15 cellular contexts compared by ENCODE assay signal in genomic region chr6:6333498-6333897, GRCh38. TPM values are rescaled to one million over a fixed set of nuclear protein-coding genes. Genes with fewer than 3 reads are reported as not detected.
DNase-seq lines count a peak whose midpoint lies in the region; ATAC-seq and TF ChIP-seq lines count a peak whose summit lies in the region.
"Had no signal": no experiment of that assay in that cellular context is flagged by ENCODE, and none has a peak within 500 bp of the region (broad histone marks: within the 10 kb centered on the region; RNA-seq: fewer than 3 reads in every experiment).

No MANE protein-coding gene starts in this region.

- no peaks in the 10 kb centered on the region for H3K4me1 ChIP-seq in upper lobe of right lung

- POLR2A ChIA-PET in WTC11 (lab: Charles Lee): no interaction called here

- CTCF ChIA-PET in WTC11 (lab: Charles Lee): no interaction called here

- H3K36me3 ChIP-seq in upper lobe of right lung: no peaks in the 10 kb centered on the region
- H3K36me3 ChIP-seq: ovary had no signal

- ATAC-seq in WTC11 (no peak), upper lobe of right lung (no peak)
- ATAC-seq: mucosa of descending colon, T-cell had no signal

- DNase-seq in AG08395 (ENCODE audit: low spot score) (peak; percentile 48), RPMI8226 (peak; percentile 32), epithelial cell of esophagus (ENCODE audit: low read depth) (peak; percentile 78), hippocampal formation (lab: John Stamatoyannopoulos, UW) (no peak), WTC11 (ENCODE audit: low spot score) (no peak), upper lobe of right lung (no peak)
- no peak for DNase-seq in stimulated activated CD4-positive, alpha-beta T cell treated with anti-CD3 and anti-CD28 coated beads, Interleukin-4, amount 100 ng/mL, for 24 hours
- DNase-seq: activated CD4-positive, alpha-beta T cell treated with anti-CD3 and anti-CD28 coated beads for 4 hours; mucosa of descending colon; NCI-H2227 treated with DMSO at 0.1 percent for 48 hours; ovary; PC-9; substantia nigra; T-cell had no signal

- H3K36me3 Mint-ChIP-seq in WTC11: no peaks in the 10 kb centered on the region
- H3K36me3 Mint-ChIP-seq: T-cell had no signal

- no peaks in the 10 kb centered on the region for H3K9me3 ChIP-seq in upper lobe of right lung
- H3K9me3 ChIP-seq: mucosa of descending colon, ovary had no signal

- H3K4me3 Mint-ChIP-seq in WTC11: no peak overlapping the region
- H3K4me3 Mint-ChIP-seq: T-cell had no signal

- TF ChIP-seq CTCF in epithelial cell of esophagus (IDR thresholded peaks at IDR 0.05; ENCODE audit: insufficient read depth, low read depth, low read length, missing control alignments): no peak
- no peak for TF ChIP-seq CTCF in WTC11 (IDR thresholded peaks at IDR 0.05)
- no peak for TF ChIP-seq CTCF in upper lobe of right lung (IDR thresholded peaks at IDR 0.05)

- H3K27me3 ChIP-seq in upper lobe of right lung: no peaks in the 10 kb centered on the region
- H3K27me3 ChIP-seq: ovary had no signal

- intact Hi-C loops in upper lobe of right lung (cut with DNase I): no loop called here

- H3K27me3 Mint-ChIP-seq in WTC11 (ENCODE audit: low read depth): no peaks in the 10 kb centered on the region

- peaks cover 8% of the 10 kb centered on the region for H3K9me3 Mint-ChIP-seq in WTC11
- H3K9me3 Mint-ChIP-seq: T-cell had no signal

- H3K4me3 ChIP-seq in GM08714 (ENCODE audit: low read length) (peak overlapping the region; percentile 1; the same call in 1 of the 2 replicates), epithelial cell of esophagus (ENCODE audit: low read length) (no peak overlapping the region), upper lobe of right lung (no peak overlapping the region)
- H3K4me3 ChIP-seq: mucosa of descending colon, ovary, PC-9 had no signal

- no peak overlapping the region for H3K27ac Mint-ChIP-seq in WTC11
- H3K27ac Mint-ChIP-seq: T-cell had no signal

- H3K4me1 Mint-ChIP-seq in WTC11: no peaks in the 10 kb centered on the region

- no peak overlapping the region for H3K27ac ChIP-seq in upper lobe of right lung
- H3K27ac ChIP-seq: ovary, PC-9 had no signal

TF ChIP-seq in WTC11, 78 proteins besides CTCF, POLR2A, EP300 and RAD21:
- no peak for TF ChIP-seq NR1H2 (CRISPR knock-in tag; IDR thresholded peaks at IDR 0.05)
- TF ChIP-seq FOXK1 (CRISPR knock-in tag; IDR thresholded peaks at IDR 0.05): no peak
- TF ChIP-seq, protein P1, sequence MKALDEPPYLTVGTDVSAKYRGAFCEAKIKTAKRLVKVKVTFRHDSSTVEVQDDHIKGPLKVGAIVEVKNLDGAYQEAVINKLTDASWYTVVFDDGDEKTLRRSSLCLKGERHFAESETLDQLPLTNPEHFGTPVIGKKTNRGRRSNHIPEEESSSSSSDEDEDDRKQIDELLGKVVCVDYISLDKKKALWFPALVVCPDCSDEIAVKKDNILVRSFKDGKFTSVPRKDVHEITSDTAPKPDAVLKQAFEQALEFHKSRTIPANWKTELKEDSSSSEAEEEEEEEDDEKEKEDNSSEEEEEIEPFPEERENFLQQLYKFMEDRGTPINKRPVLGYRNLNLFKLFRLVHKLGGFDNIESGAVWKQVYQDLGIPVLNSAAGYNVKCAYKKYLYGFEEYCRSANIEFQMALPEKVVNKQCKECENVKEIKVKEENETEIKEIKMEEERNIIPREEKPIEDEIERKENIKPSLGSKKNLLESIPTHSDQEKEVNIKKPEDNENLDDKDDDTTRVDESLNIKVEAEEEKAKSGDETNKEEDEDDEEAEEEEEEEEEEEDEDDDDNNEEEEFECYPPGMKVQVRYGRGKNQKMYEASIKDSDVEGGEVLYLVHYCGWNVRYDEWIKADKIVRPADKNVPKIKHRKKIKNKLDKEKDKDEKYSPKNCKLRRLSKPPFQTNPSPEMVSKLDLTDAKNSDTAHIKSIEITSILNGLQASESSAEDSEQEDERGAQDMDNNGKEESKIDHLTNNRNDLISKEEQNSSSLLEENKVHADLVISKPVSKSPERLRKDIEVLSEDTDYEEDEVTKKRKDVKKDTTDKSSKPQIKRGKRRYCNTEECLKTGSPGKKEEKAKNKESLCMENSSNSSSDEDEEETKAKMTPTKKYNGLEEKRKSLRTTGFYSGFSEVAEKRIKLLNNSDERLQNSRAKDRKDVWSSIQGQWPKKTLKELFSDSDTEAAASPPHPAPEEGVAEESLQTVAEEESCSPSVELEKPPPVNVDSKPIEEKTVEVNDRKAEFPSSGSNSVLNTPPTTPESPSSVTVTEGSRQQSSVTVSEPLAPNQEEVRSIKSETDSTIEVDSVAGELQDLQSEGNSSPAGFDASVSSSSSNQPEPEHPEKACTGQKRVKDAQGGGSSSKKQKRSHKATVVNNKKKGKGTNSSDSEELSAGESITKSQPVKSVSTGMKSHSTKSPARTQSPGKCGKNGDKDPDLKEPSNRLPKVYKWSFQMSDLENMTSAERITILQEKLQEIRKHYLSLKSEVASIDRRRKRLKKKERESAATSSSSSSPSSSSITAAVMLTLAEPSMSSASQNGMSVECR (CRISPR knock-in tag; IDR thresholded peaks at IDR 0.05; ENCODE audit: borderline replicate concordance): no peak

RNA-seq across cellular contexts. Expression of gene F13A1, which starts 13.0 kb away (rescaled TPM):
- total RNA-seq in WTC11 (2021) (1.0 to 1.3 TPM (median 1.1 TPM) in 3 replicates), upper lobe of right lung (94.5 TPM)
- total RNA-seq: PC-9 had no signal

Comparison
In these comparisons a context has a peak if more than half of its experiments do, and no peak if none do; other contexts are left out.
1. DNase-seq: peak in AG08395 (single experiment), RPMI8226 (single experiment) and epithelial cell of esophagus (single experiment); none in hippocampal formation (0 of 2), WTC11 (single experiment), upper lobe of right lung (single experiment) and stimulated activated CD4-positive, alpha-beta T cell treated with anti-CD3 and anti-CD28 coated beads, Interleukin-4, amount 100 ng/mL, for 24 hours (single experiment).
2. RNA of gene F13A1, which starts 13.0 kb away (total RNA-seq): 94.5 TPM in upper lobe of right lung (single experiment); 1.0 to 1.3 TPM in WTC11; every median in the first group is over 10 times any median in the second.